1 cellular context compared by ENCODE assay signal in the genomic region with DNA sequence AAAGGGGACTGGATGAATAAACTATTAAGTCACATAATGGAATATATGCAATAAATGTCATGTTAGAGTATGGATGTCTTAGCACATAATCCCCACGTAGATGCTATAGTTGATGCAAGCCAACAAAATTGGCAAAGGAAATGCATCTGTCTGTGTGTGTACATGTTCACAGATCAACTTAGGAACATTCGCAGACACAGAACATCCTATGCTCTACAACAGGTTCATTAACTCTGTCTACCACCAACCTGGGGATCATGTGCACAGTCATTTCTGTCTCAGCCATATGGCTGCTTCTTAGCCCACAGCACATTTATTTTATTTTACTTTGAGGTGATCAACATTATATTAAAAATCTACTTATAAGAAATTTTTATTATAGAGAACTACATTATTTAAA.
TF ChIP-seq lines count a peak whose summit lies in the region.

No MANE protein-coding gene starts in this region.

TF ChIP-seq in GM12878, 131 proteins besides CTCF, POLR2A, EP300 and RAD21 (continued from another document):
- TF ChIP-seq NKRF (conservative IDR thresholded peaks at IDR 0.05) (no peak), ZNF274 (IDR thresholded peaks at IDR 0.05; ENCODE audit: insufficient read depth, insufficient read length) (no peak)
